ENCODE assay signal across 8 cellular contexts in genomic region chr12:45727994-45728624, GRCh38. TPM values are rescaled to one million over a fixed set of nuclear protein-coding genes. Genes with fewer than 3 reads are reported as not detected.
DNase-seq lines count a peak whose midpoint lies in the region; ATAC-seq and TF ChIP-seq lines count a peak whose summit lies in the region.

No MANE protein-coding gene starts in this region.

- ATAC-seq in Right ventricle myocardium inferior (no peak), GM19467 (IDR thresholded peaks at IDR 0.05; ENCODE audit: unreplicated experiment) (no peak)

- DNase-seq in cardiac muscle cell (ENCODE audit: low read depth in 1 of 2, low spot score in 1 of 2) (no peak), Right ventricle myocardium inferior (ENCODE audit: missing footprints) (no peak), SK-N-MC (ENCODE audit: low read depth, low spot score) (peak; percentile 63), fibroblast of lung (ENCODE audit: low read depth in 2 of 2) (no peak), progenitor cell of endocrine pancreas (ENCODE audit: low spot score, unreplicated experiment) (no peak), epidermal melanocyte (ENCODE audit: insufficient read length, low spot score) (no peak)
- DNase-seq in activated CD8-positive, alpha-beta memory T cell treated with anti-CD3 and anti-CD28 coated beads for 24 hours = no peak

- H3K27me3 Mint-ChIP-seq in progenitor cell of endocrine pancreas = no peaks in the 10 kb centered on the region

- no peaks in the 10 kb centered on the region for H3K36me3 ChIP-seq in cardiac muscle cell
- peaks cover 19% of the 10 kb centered on the region for H3K36me3 ChIP-seq in SK-N-MC (ENCODE audit: insufficient read depth, low read length)
- H3K36me3 ChIP-seq in fibroblast of lung (ENCODE audit: control insufficient read depth, insufficient read depth, low read length) = no peaks in the 10 kb centered on the region

- H3K9me3 ChIP-seq in cardiac muscle cell (ENCODE audit: low read depth) = no peaks in the 10 kb centered on the region
- no peaks in the 10 kb centered on the region for H3K9me3 ChIP-seq in SK-N-MC (ENCODE audit: low read depth, low read length)
- H3K9me3 ChIP-seq in fibroblast of lung (ENCODE audit: control insufficient read depth, insufficient read depth, low read depth, low read length) = no peaks in the 10 kb centered on the region

- peak overlapping the region; percentile 99 for H3K27ac Mint-ChIP-seq in progenitor cell of endocrine pancreas

- H3K4me3 ChIP-seq in cardiac muscle cell (peak overlapping the region; percentile 73), SK-N-MC (peak overlapping the region; percentile 91), fibroblast of lung (replicated peaks in 1 of 4; ENCODE audit: control extremely low read depth in 1 of 4, insufficient read depth in 1 of 4, low read depth in 3 of 4, low read length in 4 of 4) (peak overlapping the region; percentile 87 to 96 (median 95))

- H3K9ac ChIP-seq in SK-N-MC (ENCODE audit: insufficient read length) (peak overlapping the region; percentile 94), fibroblast of lung (ENCODE audit: insufficient read depth, low read length) (peak overlapping the region; percentile 93)

- H3K9me3 Mint-ChIP-seq in progenitor cell of endocrine pancreas (ENCODE audit: low read depth) = no peaks in the 10 kb centered on the region

- H3K4me2 ChIP-seq in fibroblast of lung (ENCODE audit: extremely low read depth, insufficient read depth, low read length) = peak overlapping the region; percentile 89

- peaks cover 57% of the 10 kb centered on the region for H3K79me2 ChIP-seq in fibroblast of lung (ENCODE audit: control insufficient read depth, insufficient read depth, low read length)

- intact Hi-C loops in Right ventricle myocardium inferior (cut with DNase I) = loop anchor here (5.0 kb wide), 4 partner anchors 56 to 556 kb away; partner anchors contain the start of gene ANO6

- H4K20me1 ChIP-seq in fibroblast of lung (ENCODE audit: control insufficient read depth, extremely low read depth, insufficient read depth, low read length) = no peaks in the 10 kb centered on the region

- no peak for TF ChIP-seq CTCF in cardiac muscle cell (IDR thresholded peaks at IDR 0.05; ENCODE audit: low read depth, low read length)
- TF ChIP-seq CTCF in fibroblast of lung (conservative IDR thresholded peaks at IDR 0.05 in 1 of 2, IDR thresholded peaks at IDR 0.05 in 1 of 2; ENCODE audit: low read depth in 1 of 2, low read length in 2 of 2) = no peak
- TF ChIP-seq CTCF in progenitor cell of endocrine pancreas (IDR thresholded peaks at IDR 0.05; ENCODE audit: unreplicated experiment) = no peak

- H3K4me1 ChIP-seq in cardiac muscle cell (ENCODE audit: low read depth) (peaks cover 30% of the 10 kb centered on the region), fibroblast of lung (ENCODE audit: control insufficient read depth, extremely low read depth, insufficient read depth, low read length) (peaks cover 4% of the 10 kb centered on the region)

- peak overlapping the region; percentile 97 for H3K4me3 Mint-ChIP-seq in progenitor cell of endocrine pancreas (ENCODE audit: low read depth)

- peak overlapping the region; percentile 54 for H2AFZ ChIP-seq in fibroblast of lung (ENCODE audit: low read length)

- no peaks in the 10 kb centered on the region for H3K27me3 ChIP-seq in cardiac muscle cell
- no peaks in the 10 kb centered on the region for H3K27me3 ChIP-seq in fibroblast of lung (ENCODE audit: control insufficient read depth, insufficient read depth, low read length)

- H3K27ac ChIP-seq in cardiac muscle cell (peak overlapping the region; percentile 98), SK-N-MC (peak overlapping the region; percentile 98), fibroblast of lung (ENCODE audit: insufficient read depth, low read length) (peak overlapping the region; percentile 95)

- peaks cover 23% of the 10 kb centered on the region for H3K4me1 Mint-ChIP-seq in progenitor cell of endocrine pancreas (ENCODE audit: low read depth)

- peaks cover 1% of the 10 kb centered on the region for H3K36me3 Mint-ChIP-seq in progenitor cell of endocrine pancreas (ENCODE audit: insufficient read depth)

RNA-seq across cellular contexts. Expression of gene ARID2, which starts 1.4 kb away (rescaled TPM):
- total RNA-seq in cardiac muscle cell (27.4 and 40.3 TPM in 2 replicates), Right ventricle myocardium inferior (11.9 TPM), fibroblast of lung (13.4 and 15.7 TPM in 2 replicates), progenitor cell of endocrine pancreas (60.9 and 63.6 TPM in 2 replicates)
- polyA plus RNA-seq in cardiac muscle cell (17.3 and 36.2 TPM in 2 replicates), fibroblast of lung (14.0 and 14.5 TPM in 2 replicates)
- polyA plus RNA-seq in fibroblast of lung (2012) = 5.0 and 6.2 TPM in 2 replicates
- 10.8 and 11.0 TPM in 2 replicates for polyA minus RNA-seq in fibroblast of lung (ENCODE audit: low replicate concordance)
